In the genomic region with DNA sequence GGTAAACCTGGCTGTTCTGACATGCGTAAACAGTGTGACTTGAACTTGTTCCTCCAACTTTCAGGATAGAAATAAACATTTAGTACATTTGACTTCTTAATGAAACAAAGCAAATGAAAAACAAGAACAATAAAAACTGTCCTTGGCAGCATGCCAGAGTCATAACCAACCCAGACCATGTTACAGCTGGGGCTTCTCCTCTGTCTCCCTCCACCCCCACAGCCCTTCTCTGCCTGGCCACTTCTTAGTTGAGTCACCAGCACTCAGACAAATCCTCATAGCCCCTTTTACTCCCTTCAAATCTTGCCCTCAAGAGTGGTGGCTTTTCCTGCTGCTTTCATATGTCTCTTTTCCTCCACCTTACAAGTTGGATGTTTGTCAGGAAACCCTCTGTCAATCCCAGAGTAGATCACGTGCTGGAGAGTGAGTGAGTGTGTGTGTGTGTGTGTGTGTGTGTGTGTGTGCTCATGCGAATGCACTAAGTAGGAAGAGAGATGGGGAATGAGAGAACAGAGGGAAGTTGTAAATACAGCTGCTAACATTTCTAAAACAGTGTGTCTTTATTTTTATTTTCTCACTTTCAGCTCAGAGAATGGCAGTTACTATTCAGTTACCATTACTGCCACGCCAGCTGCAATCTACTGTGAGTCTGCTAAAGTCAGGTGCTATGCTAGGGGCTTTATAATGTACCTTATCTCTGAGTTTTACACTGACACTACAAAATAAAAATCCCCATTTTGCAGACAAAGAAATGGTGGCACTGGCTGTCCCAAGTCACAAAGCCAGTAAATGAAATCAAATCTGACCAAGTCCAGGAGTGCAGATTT, we compare ENCODE assay signal across 2 cellular contexts.
TF ChIP-seq lines count a peak whose summit lies in the region.

No MANE protein-coding gene starts in this region.

TF ChIP-seq in HEK293, 187 proteins besides CTCF, POLR2A, EP300 and RAD21 (continued from another document and continues in another):
- no peak for TF ChIP-seq ZBTB49 (tag by site-specific recombination; IDR thresholded peaks at IDR 0.05; ENCODE audit: low read depth)
- TF ChIP-seq ZBTB17 (tag by site-specific recombination; IDR thresholded peaks at IDR 0.05), result peak; percentile 43; the same call in 1 of the 2 replicates
- no peak for TF ChIP-seq ZNF791 (tag by site-specific recombination; IDR thresholded peaks at IDR 0.05)
- no peak for TF ChIP-seq ZNF621 (tag by site-specific recombination; IDR thresholded peaks at IDR 0.05)
- TF ChIP-seq ZNF501 (tag by site-specific recombination; IDR thresholded peaks at IDR 0.05), result peak; percentile 74; the same call in 1 of the 2 replicates
- TF ChIP-seq ZNF341 (tag by site-specific recombination; IDR thresholded peaks at IDR 0.05; ENCODE audit: low read depth), result peak; percentile 63; the same call in 1 of the 2 replicates
- peak; percentile 59; the same call in 1 of the 2 replicates for TF ChIP-seq ZNF184 (tag by site-specific recombination; IDR thresholded peaks at IDR 0.05)
- peak; percentile 64 for TF ChIP-seq ZBTB8A (tag by site-specific recombination; IDR thresholded peaks at IDR 0.05)
- TF ChIP-seq ZNF701 (tag by site-specific recombination; IDR thresholded peaks at IDR 0.05), result no peak
- TF ChIP-seq, protein P1, sequence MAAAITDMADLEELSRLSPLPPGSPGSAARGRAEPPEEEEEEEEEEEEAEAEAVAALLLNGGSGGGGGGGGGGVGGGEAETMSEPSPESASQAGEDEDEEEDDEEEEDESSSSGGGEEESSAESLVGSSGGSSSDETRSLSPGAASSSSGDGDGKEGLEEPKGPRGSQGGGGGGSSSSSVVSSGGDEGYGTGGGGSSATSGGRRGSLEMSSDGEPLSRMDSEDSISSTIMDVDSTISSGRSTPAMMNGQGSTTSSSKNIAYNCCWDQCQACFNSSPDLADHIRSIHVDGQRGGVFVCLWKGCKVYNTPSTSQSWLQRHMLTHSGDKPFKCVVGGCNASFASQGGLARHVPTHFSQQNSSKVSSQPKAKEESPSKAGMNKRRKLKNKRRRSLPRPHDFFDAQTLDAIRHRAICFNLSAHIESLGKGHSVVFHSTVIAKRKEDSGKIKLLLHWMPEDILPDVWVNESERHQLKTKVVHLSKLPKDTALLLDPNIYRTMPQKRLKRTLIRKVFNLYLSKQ (tag by site-specific recombination; IDR thresholded peaks at IDR 0.05; ENCODE audit: borderline replicate concordance), result no peak
- TF ChIP-seq HOXD13 (CRISPR knock-in tag; IDR thresholded peaks at IDR 0.05; ENCODE audit: borderline replicate concordance), result no peak
- TF ChIP-seq ZNF23 (tag by site-specific recombination; IDR thresholded peaks at IDR 0.05; ENCODE audit: borderline replicate concordance), result no peak
- TF ChIP-seq MEIS1 (CRISPR knock-in tag; IDR thresholded peaks at IDR 0.05; ENCODE audit: borderline replicate concordance), result no peak
- TF ChIP-seq ZNF677 (tag by site-specific recombination; IDR thresholded peaks at IDR 0.05), result no peak
- 0 out of 2 replicates have a peak, but pooled peaks have one; percentile 12 for TF ChIP-seq ZNF76 (tag by site-specific recombination; IDR thresholded peaks at IDR 0.05; ENCODE audit: borderline replicate concordance, low read depth)
- TF ChIP-seq SP7 (tag by site-specific recombination; IDR thresholded peaks at IDR 0.05), result peak; percentile 71
- TF ChIP-seq ZSCAN18 (tag by site-specific recombination; IDR thresholded peaks at IDR 0.05), result peak; percentile 56; the same call in 1 of the 2 replicates
- TF ChIP-seq, protein P2, sequence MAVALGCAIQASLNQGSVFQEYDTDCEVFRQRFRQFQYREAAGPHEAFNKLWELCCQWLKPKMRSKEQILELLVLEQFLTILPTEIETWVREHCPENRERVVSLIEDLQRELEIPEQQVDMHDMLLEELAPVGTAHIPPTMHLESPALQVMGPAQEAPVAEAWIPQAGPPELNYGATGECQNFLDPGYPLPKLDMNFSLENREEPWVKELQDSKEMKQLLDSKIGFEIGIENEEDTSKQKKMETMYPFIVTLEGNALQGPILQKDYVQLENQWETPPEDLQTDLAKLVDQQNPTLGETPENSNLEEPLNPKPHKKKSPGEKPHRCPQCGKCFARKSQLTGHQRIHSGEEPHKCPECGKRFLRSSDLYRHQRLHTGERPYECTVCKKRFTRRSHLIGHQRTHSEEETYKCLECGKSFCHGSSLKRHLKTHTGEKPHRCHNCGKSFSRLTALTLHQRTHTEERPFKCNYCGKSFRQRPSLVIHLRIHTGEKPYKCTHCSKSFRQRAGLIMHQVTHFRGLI (tag by site-specific recombination; IDR thresholded peaks at IDR 0.05), result peak; percentile 45; the same call in 1 of the 2 replicates

TF ChIP-seq in SK-N-SH, 30 proteins besides CTCF, POLR2A, EP300 and RAD21 (continued from another document):
- peak; percentile 44; the same call in 1 of the 2 replicates for TF ChIP-seq FOSL2 (IDR thresholded peaks at IDR 0.05; ENCODE audit: borderline replicate concordance, low read depth)
- TF ChIP-seq RFX5 (IDR thresholded peaks at IDR 0.05; ENCODE audit: low read length), result no peak
- no peak; the same call in 1 of the 2 replicates for TF ChIP-seq SIN3A (IDR thresholded peaks at IDR 0.05; ENCODE audit: borderline replicate concordance, low read depth, low read length)
- peak; percentile 80 for TF ChIP-seq NFIC (IDR thresholded peaks at IDR 0.05; ENCODE audit: borderline replicate concordance)
- TF ChIP-seq MEF2A (IDR thresholded peaks at IDR 0.05; ENCODE audit: borderline replicate concordance, low read depth), result no peak
- TF ChIP-seq GATA2 (CRISPR knock-in tag; IDR thresholded peaks at IDR 0.05), result no peak
- TF ChIP-seq, protein P3, sequence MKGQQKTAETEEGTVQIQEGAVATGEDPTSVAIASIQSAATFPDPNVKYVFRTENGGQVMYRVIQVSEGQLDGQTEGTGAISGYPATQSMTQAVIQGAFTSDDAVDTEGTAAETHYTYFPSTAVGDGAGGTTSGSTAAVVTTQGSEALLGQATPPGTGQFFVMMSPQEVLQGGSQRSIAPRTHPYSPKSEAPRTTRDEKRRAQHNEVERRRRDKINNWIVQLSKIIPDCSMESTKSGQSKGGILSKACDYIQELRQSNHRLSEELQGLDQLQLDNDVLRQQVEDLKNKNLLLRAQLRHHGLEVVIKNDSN (IDR thresholded peaks at IDR 0.05; ENCODE audit: borderline replicate concordance, low read depth), result peak; percentile 90
- no peak for TF ChIP-seq CHD2 (IDR thresholded peaks at IDR 0.05; ENCODE audit: low read length, partially characterized antibody)
- no peak for TF ChIP-seq PBX3 (IDR thresholded peaks at IDR 0.05)
- TF ChIP-seq FOXJ3 (CRISPR knock-in tag; IDR thresholded peaks at IDR 0.05), result no peak
- TF ChIP-seq FOXM1 (IDR thresholded peaks at IDR 0.05; ENCODE audit: low read depth), result no peak
- TF ChIP-seq, protein P4, sequence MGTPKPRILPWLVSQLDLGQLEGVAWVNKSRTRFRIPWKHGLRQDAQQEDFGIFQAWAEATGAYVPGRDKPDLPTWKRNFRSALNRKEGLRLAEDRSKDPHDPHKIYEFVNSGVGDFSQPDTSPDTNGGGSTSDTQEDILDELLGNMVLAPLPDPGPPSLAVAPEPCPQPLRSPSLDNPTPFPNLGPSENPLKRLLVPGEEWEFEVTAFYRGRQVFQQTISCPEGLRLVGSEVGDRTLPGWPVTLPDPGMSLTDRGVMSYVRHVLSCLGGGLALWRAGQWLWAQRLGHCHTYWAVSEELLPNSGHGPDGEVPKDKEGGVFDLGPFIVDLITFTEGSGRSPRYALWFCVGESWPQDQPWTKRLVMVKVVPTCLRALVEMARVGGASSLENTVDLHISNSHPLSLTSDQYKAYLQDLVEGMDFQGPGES (IDR thresholded peaks at IDR 0.05; ENCODE audit: low read depth, low read length), result no peak
- peak; percentile 11; the same call in 1 of the 2 replicates for TF ChIP-seq POLR2AphosphoS5 (IDR thresholded peaks at IDR 0.05; ENCODE audit: low read depth, low read length)
- TF ChIP-seq RXRA (IDR thresholded peaks at IDR 0.05; ENCODE audit: borderline replicate concordance, low read depth), result no peak
- TF ChIP-seq ELF1 (IDR thresholded peaks at IDR 0.05), result no peak
- 0 out of 2 replicates have a peak, but pooled peaks have one; percentile 40 for TF ChIP-seq MXI1 (IDR thresholded peaks at IDR 0.05; ENCODE audit: low read depth, low read length)
- peak; percentile 38; the same call in 1 of the 2 replicates for TF ChIP-seq USF2 (IDR thresholded peaks at IDR 0.05; ENCODE audit: borderline replicate concordance, low read depth, low read length)
- TF ChIP-seq GABPA (IDR thresholded peaks at IDR 0.05; ENCODE audit: low read depth), result no peak
- TF ChIP-seq JUND (IDR thresholded peaks at IDR 0.05), result peak; percentile 16; the same call in 1 of the 2 replicates
- no peak; the same call in 1 of the 2 replicates for TF ChIP-seq RCOR1 (IDR thresholded peaks at IDR 0.05; ENCODE audit: low read length)
- TF ChIP-seq TCF12 (IDR thresholded peaks at IDR 0.05), result peak; percentile 45; the same call in 1 of the 2 replicates
- no peak for TF ChIP-seq NRF1 (IDR thresholded peaks at IDR 0.05; ENCODE audit: low read depth, low read length)
- no peak for TF ChIP-seq EZH2phosphoT487 (IDR thresholded peaks at IDR 0.05; ENCODE audit: borderline replicate concordance, low read depth)
- no peak for TF ChIP-seq TEAD4 (IDR thresholded peaks at IDR 0.05; ENCODE audit: borderline replicate concordance, insufficient read depth)
- TF ChIP-seq MAX (IDR thresholded peaks at IDR 0.05; ENCODE audit: low read depth), result no peak; the same call in 1 of the 2 replicates
- no peak for TF ChIP-seq SMC3 (IDR thresholded peaks at IDR 0.05; ENCODE audit: low read depth, low read length)
- TF ChIP-seq REST (IDR thresholded peaks at IDR 0.05; ENCODE audit: low read depth, low read length), result no peak
